In the genomic region with DNA sequence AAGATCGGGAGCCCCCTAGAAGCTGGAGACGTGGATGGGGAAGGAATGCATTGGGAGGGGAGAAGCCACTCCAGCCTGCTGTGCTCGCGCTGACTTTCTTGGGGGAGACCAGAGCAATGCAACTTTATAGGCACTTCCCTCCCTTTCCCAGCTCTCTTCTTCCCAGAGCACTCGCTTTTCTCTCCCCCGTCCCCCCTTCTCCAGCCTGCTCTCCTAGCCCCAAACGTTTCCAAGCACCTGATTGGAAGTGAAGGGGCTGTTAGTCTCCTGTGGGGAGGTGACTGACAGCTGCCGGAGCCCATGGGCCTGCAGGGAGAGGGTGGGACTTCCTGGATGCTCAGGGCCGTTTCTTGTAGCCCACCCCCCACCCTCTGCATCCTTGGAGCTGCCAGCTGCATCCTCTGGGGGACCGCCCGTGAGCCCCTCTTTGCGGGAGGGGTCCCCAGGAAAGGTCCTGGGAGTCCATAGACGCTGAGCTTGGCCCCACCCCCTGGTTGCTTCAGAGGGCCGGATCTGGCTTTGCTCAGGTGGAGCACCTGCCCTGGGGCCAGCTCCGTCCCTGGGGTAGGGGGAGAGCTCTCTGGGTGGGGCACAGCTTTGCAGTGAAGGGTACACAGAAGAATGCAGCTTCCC, we compare ENCODE assay signal across 8 cellular contexts. TPM values are rescaled to one million over a fixed set of nuclear protein-coding genes. Genes with fewer than 3 reads are reported as not detected.
DNase-seq lines count a peak whose midpoint lies in the region; ATAC-seq lines count a peak whose summit lies in the region.

No MANE protein-coding gene starts in this region.

- DNase-seq in activated CD4-positive, alpha-beta T cell treated with anti-CD3 and anti-CD28 coated beads, Interleukin-2, amount 10 ng/mL, durations not matched to agents 7 days and 5 days: peak; percentile 49
- DNase-seq in activated CD4-positive, alpha-beta T cell treated with anti-CD3 and anti-CD28 coated beads, Interleukin-2, amount 50 U/mL, for 4 hours: no peak
- DNase-seq in NCI-H2107 treated with DMSO at 0.1 percent for 48 hours (lab: John Stamatoyannopoulos, UW; ENCODE audit: unreplicated experiment) (peak; percentile 66), iPS DF 19.7 (ENCODE audit: low read depth, low spot score) (peak; percentile 78), ureter (ENCODE audit: low spot score) (no peak)
- peak; percentile 34 for DNase-seq in activated naive CD8-positive, alpha-beta T cell treated with anti-CD3 and anti-CD28 coated beads, Interleukin-2, amount 50 U/mL, for 24 hours
- peak; percentile 44 for DNase-seq in stimulated activated naive CD8-positive, alpha-beta T cell treated with anti-CD3 and anti-CD28 coated beads, Interleukin-15, Interleukin-2, amounts not matched to agents 100 U/mL and 50 U/mL, for 24 hours

- peaks cover 23% of the 10 kb centered on the region for H3K4me1 Mint-ChIP-seq in activated CD4-positive, alpha-beta T cell treated with anti-CD3 and anti-CD28 coated beads, Interleukin-2, amount 10 ng/mL, durations not matched to agents 7 days and 5 days
- H3K4me1 Mint-ChIP-seq in activated naive CD8-positive, alpha-beta T cell treated with anti-CD3 and anti-CD28 coated beads, Interleukin-2, amount 50 U/mL, for 24 hours: peaks cover 16% of the 10 kb centered on the region

- CTCF ChIA-PET in activated CD4-positive, alpha-beta T cell treated with anti-CD3 and anti-CD28 coated beads, Interleukin-2, amount 10 ng/mL, durations not matched to agents 7 days and 5 days (lab: Charles Lee): interaction anchor here (0.6 to 1.4 kb wide), 5 partner anchors 10 to 193 kb away, joined by 3 to 5 read pairs (median 3); a partner anchor contains a TSS

- no peak for ATAC-seq in activated naive CD8-positive, alpha-beta T cell treated with anti-CD3 and anti-CD28 coated beads, Interleukin-2, amount 50 U/mL, for 24 hours
- no peak for ATAC-seq in stimulated activated naive CD8-positive, alpha-beta T cell treated with anti-CD3 and anti-CD28 coated beads, Interleukin-15, Interleukin-2, amounts not matched to agents 100 U/mL and 50 U/mL, for 24 hours
- ATAC-seq in GM19467 (IDR thresholded peaks at IDR 0.05; ENCODE audit: unreplicated experiment): no peak

- no peaks in the 10 kb centered on the region for H3K27me3 Mint-ChIP-seq in activated CD4-positive, alpha-beta T cell treated with anti-CD3 and anti-CD28 coated beads, Interleukin-2, amount 10 ng/mL, durations not matched to agents 7 days and 5 days
- no peaks in the 10 kb centered on the region for H3K27me3 Mint-ChIP-seq in activated naive CD8-positive, alpha-beta T cell treated with anti-CD3 and anti-CD28 coated beads, Interleukin-2, amount 50 U/mL, for 24 hours

- POLR2A ChIA-PET in activated CD4-positive, alpha-beta T cell treated with anti-CD3 and anti-CD28 coated beads, Interleukin-2, amount 10 ng/mL, durations not matched to agents 7 days and 5 days (lab: Charles Lee): interaction anchor here (0.7 kb wide), 1 partner anchor 39 kb away, joined by 10 read pairs; no protein-coding TSS in a partner anchor

- peak overlapping the region; percentile 80 for H3K27ac Mint-ChIP-seq in activated CD4-positive, alpha-beta T cell treated with anti-CD3 and anti-CD28 coated beads, Interleukin-2, amount 10 ng/mL, durations not matched to agents 7 days and 5 days
- peak overlapping the region; percentile 39 for H3K27ac Mint-ChIP-seq in activated naive CD8-positive, alpha-beta T cell treated with anti-CD3 and anti-CD28 coated beads, Interleukin-2, amount 50 U/mL, for 24 hours

- H3K36me3 Mint-ChIP-seq in activated CD4-positive, alpha-beta T cell treated with anti-CD3 and anti-CD28 coated beads, Interleukin-2, amount 10 ng/mL, durations not matched to agents 7 days and 5 days (ENCODE audit: low read depth): peaks cover 12% of the 10 kb centered on the region
- H3K36me3 Mint-ChIP-seq in activated naive CD8-positive, alpha-beta T cell treated with anti-CD3 and anti-CD28 coated beads, Interleukin-2, amount 50 U/mL, for 24 hours (ENCODE audit: low read depth): peaks cover 2% of the 10 kb centered on the region

- peak overlapping the region; percentile 75 for H3K4me3 Mint-ChIP-seq in activated CD4-positive, alpha-beta T cell treated with anti-CD3 and anti-CD28 coated beads, Interleukin-2, amount 10 ng/mL, durations not matched to agents 7 days and 5 days
- peak overlapping the region; percentile 75 for H3K4me3 Mint-ChIP-seq in activated naive CD8-positive, alpha-beta T cell treated with anti-CD3 and anti-CD28 coated beads, Interleukin-2, amount 50 U/mL, for 24 hours

- H3K9me3 Mint-ChIP-seq in activated CD4-positive, alpha-beta T cell treated with anti-CD3 and anti-CD28 coated beads, Interleukin-2, amount 10 ng/mL, durations not matched to agents 7 days and 5 days: no peaks in the 10 kb centered on the region
- H3K9me3 Mint-ChIP-seq in activated naive CD8-positive, alpha-beta T cell treated with anti-CD3 and anti-CD28 coated beads, Interleukin-2, amount 50 U/mL, for 24 hours: no peaks in the 10 kb centered on the region

RNA-seq across cellular contexts. Expression of a gene that starts 2.5 kb away (rescaled TPM):
- total RNA-seq in activated CD4-positive, alpha-beta T cell treated with anti-CD3 and anti-CD28 coated beads, Interleukin-2, amount 10 ng/mL, durations not matched to agents 7 days and 5 days: 10 to 100 TPM; 58.3 to 62.1 TPM
- 45.9 TPM for total RNA-seq in ureter

RNA-seq across cellular contexts. Expression of a gene that starts 17.0 kb away (rescaled TPM):
- 10 to 100 TPM; 36.2 to 44.6 TPM for total RNA-seq in activated CD4-positive, alpha-beta T cell treated with anti-CD3 and anti-CD28 coated beads, Interleukin-2, amount 10 ng/mL, durations not matched to agents 7 days and 5 days
- total RNA-seq in ureter: 107 TPM

RNA-seq across cellular contexts. Expression of a gene that starts 43.7 kb away (rescaled TPM):
- not detected for total RNA-seq in activated CD4-positive, alpha-beta T cell treated with anti-CD3 and anti-CD28 coated beads, Interleukin-2, amount 10 ng/mL, durations not matched to agents 7 days and 5 days
- 27.1 TPM for total RNA-seq in ureter

Comparison
In these comparisons a context has a peak if more than half of its experiments do, and no peak if none do; other contexts are left out.
1. DNase-seq: peak in activated CD4-positive, alpha-beta T cell treated with anti-CD3 and anti-CD28 coated beads, Interleukin-2, amount 10 ng/mL, durations not matched to agents 7 days and 5 days (single experiment), NCI-H2107 treated with DMSO at 0.1 percent for 48 hours (single experiment), activated naive CD8-positive, alpha-beta T cell treated with anti-CD3 and anti-CD28 coated beads, Interleukin-2, amount 50 U/mL, for 24 hours (single experiment), iPS DF 19.7 (single experiment) and stimulated activated naive CD8-positive, alpha-beta T cell treated with anti-CD3 and anti-CD28 coated beads, Interleukin-15, Interleukin-2, amounts not matched to agents 100 U/mL and 50 U/mL, for 24 hours (single experiment); none in activated CD4-positive, alpha-beta T cell treated with anti-CD3 and anti-CD28 coated beads, Interleukin-2, amount 50 U/mL, for 4 hours (0 of 2) and ureter (single experiment).
2. RNA of a gene that starts 43.7 kb away (total RNA-seq): 27.1 TPM in ureter (single experiment); not detected in activated CD4-positive, alpha-beta T cell treated with anti-CD3 and anti-CD28 coated beads, Interleukin-2, amount 10 ng/mL, durations not matched to agents 7 days and 5 days; every median in the first group is over 10 times any median in the second.